ENCODE assay signal across 13 cellular contexts in the genomic region with DNA sequence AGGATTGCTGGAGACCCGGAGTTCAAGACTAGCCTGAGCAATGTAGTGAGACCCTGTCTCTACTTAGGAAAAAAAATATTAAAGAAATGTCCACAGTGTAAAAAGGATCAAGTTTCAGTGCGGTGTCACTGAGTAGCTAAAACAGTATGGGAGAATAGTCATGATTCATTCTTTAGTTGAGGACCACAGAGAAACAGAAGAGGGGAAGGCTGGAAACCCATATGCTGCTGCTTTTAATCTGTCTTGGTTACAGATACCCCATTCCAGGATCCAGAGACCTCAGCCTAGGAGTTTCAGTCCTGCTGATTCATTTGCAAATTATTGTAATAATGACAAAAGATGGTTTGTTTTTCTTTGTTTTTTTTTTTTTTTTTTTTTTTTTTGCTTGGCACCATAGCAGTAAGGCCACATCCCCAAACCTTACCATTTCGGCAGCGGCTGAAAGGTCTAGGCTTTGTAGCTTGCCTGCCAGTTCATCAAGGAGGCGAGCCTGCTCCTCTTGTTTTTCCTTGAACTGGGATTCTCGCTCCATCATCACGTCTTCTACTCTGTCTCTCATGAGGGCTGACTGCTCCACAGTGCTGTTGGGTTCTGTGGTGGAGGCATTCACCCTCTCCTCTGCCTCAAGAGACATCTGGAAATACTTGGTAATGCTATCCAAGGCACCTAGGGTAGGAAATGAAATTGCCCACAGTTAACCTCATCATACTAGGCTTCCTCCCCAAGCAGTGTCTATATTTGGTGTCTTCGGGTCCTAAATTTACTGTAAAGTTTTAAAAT. TPM values are rescaled to one million over a fixed set of nuclear protein-coding genes. Genes with fewer than 3 reads are reported as not detected.
A peak's percentile ranks its signal among the peaks of the same experiment; 100 is the strongest.
DNase-seq lines count a peak whose midpoint lies in the region; ATAC-seq, FAIRE-seq and TF ChIP-seq lines count a peak whose summit lies in the region.
"Had no signal": no experiment of that assay in that cellular context is flagged by ENCODE, and none has a peak within 500 bp of the region (broad histone marks: within the 10 kb centered on the region; RNA-seq: fewer than 3 reads in every experiment).

No MANE protein-coding gene starts in this region.

- H3K36me3 Mint-ChIP-seq in natural killer cell (no peaks in the 10 kb centered on the region), mesothelial cell of epicardium (peaks cover 41% of the 10 kb centered on the region)
- peaks cover 4% of the 10 kb centered on the region for H3K36me3 Mint-ChIP-seq in natural killer cell treated with Interleukin-12 subunit alpha and Interleukin-12 subunit beta and Interleukin-15 and Interleukin-18, amount 100 ng/mL, for 72 hours

- H3K4me1 Mint-ChIP-seq in natural killer cell (no peaks in the 10 kb centered on the region), mesothelial cell of epicardium (peaks cover 60% of the 10 kb centered on the region)
- peaks cover 0 to 5% of the 10 kb centered on the region in 2 donors for H3K4me1 Mint-ChIP-seq in natural killer cell treated with Interleukin-12 subunit alpha and Interleukin-12 subunit beta and Interleukin-15 and Interleukin-18, amount 100 ng/mL, for 72 hours (ENCODE audit: low read depth in 2 of 2)

- H3K27ac Mint-ChIP-seq in natural killer cell (no peak overlapping the region), mesothelial cell of epicardium (peak overlapping the region; percentile 78)
- no peak overlapping the region for H3K27ac Mint-ChIP-seq in natural killer cell treated with Interleukin-12 subunit alpha and Interleukin-12 subunit beta and Interleukin-15 and Interleukin-18, amount 100 ng/mL, for 72 hours
- H3K27ac Mint-ChIP-seq: activated T-helper 2 cell treated with anti-CD3 and anti-CD28 coated beads, Interferon-gamma antibody, Interleukin-2, Interleukin-4, amounts not matched to agents 10 μg/mL and 5 μg/mL and 100 μg/mL, durations not matched to agents 14 hours and 24 hours and 36 hours; T-helper 1 cell treated with Interleukin-12 subunit alpha and Interleukin-12 subunit beta and Interleukin-4 antibody, amounts not matched to agents 30 μg/mL and 1 μg/mL, for 36 hours had no signal

- no peaks in the 10 kb centered on the region for H3K9me3 Mint-ChIP-seq in natural killer cell
- H3K9me3 Mint-ChIP-seq in natural killer cell treated with Interleukin-12 subunit alpha and Interleukin-12 subunit beta and Interleukin-15 and Interleukin-18, amount 100 ng/mL, for 72 hours = no peaks in the 10 kb centered on the region
- H3K9me3 Mint-ChIP-seq in mesothelial cell of epicardium = no peaks in the 10 kb centered on the region
- H3K9me3 Mint-ChIP-seq: activated T-helper 2 cell treated with anti-CD3 and anti-CD28 coated beads, Interferon-gamma antibody, Interleukin-2, Interleukin-4, amounts not matched to agents 10 μg/mL and 5 μg/mL and 100 μg/mL, durations not matched to agents 14 hours and 24 hours and 36 hours; T-helper 1 cell treated with Interleukin-12 subunit alpha and Interleukin-12 subunit beta and Interleukin-4 antibody, amounts not matched to agents 30 μg/mL and 1 μg/mL, for 36 hours had no signal

- TF ChIP-seq CTCF in natural killer cell (IDR thresholded peaks at IDR 0.05) (no peak), astrocyte of the spinal cord (IDR thresholded peaks at IDR 0.05; ENCODE audit: low read depth, low read length) (no peak), mesothelial cell of epicardium (IDR thresholded peaks at IDR 0.05; ENCODE audit: unreplicated experiment) (no peak), GM10266 (IDR thresholded peaks at IDR 0.05; ENCODE audit: control insufficient read depth, insufficient read depth, low read depth, missing control alignments) (no peak)

- FAIRE-seq in frontal cortex (lab: Jason Lieb, UNC) = no peak

- intact Hi-C loops in natural killer cell (cut with micrococcal nuclease) = no loop called here

- ATAC-seq in natural killer cell = no peak
- ATAC-seq in natural killer cell treated with Interleukin-12 subunit alpha and Interleukin-12 subunit beta and Interleukin-15 and Interleukin-18, amount 100 ng/mL, for 72 hours = no peak
- ATAC-seq in HG03457 (IDR thresholded peaks at IDR 0.05; ENCODE audit: unreplicated experiment) = no peak

- in situ Hi-C loops in astrocyte of the spinal cord (cut with HindIII; ENCODE audit: low sequenced_read_pairs) = no loop called here

- peak overlapping the region; percentile 9 for H3K4me3 Mint-ChIP-seq in natural killer cell
- no peak overlapping the region for H3K4me3 Mint-ChIP-seq in natural killer cell treated with Interleukin-12 subunit alpha and Interleukin-12 subunit beta and Interleukin-15 and Interleukin-18, amount 100 ng/mL, for 72 hours
- no peak overlapping the region for H3K4me3 Mint-ChIP-seq in mesothelial cell of epicardium
- H3K4me3 Mint-ChIP-seq: T-helper 1 cell treated with Interleukin-12 subunit alpha and Interleukin-12 subunit beta and Interleukin-4 antibody, amounts not matched to agents 30 μg/mL and 1 μg/mL, for 36 hours had no signal

- H3K4me3 ChIP-seq in astrocyte of the spinal cord (ENCODE audit: low read depth, low read length) = no peak overlapping the region
- H3K4me3 ChIP-seq: vagina had no signal

- DNase-seq in natural killer cell (no peak), astrocyte of the spinal cord (ENCODE audit: low read depth, low spot score) (peak; percentile 84), mesothelial cell of epicardium (ENCODE audit: low spot score in 2 of 2, unreplicated experiment in 2 of 2) (no peak), frontal cortex (ENCODE audit: low spot score in 2 of 2) (no peak), GM10266 (ENCODE audit: extremely low spot score) (no peak), NCI-H2107 (lab: John Stamatoyannopoulos, UW) (no peak)
- no peak for DNase-seq in natural killer cell treated with Interleukin-12 subunit alpha and Interleukin-12 subunit beta and Interleukin-15 and Interleukin-18, amount 100 ng/mL, for 72 hours (ENCODE audit: low spot score)
- DNase-seq: activated CD4-positive, alpha-beta T cell treated with anti-CD3 and anti-CD28 coated beads, Interleukin-2, amount 50 U/mL, for 1 hour; DMS79 treated with DMSO at 0.1 percent for 48 hours had no signal

- H3K27me3 Mint-ChIP-seq in natural killer cell (ENCODE audit: low read depth in 2 of 2) = no peaks in the 10 kb centered on the region
- H3K27me3 Mint-ChIP-seq in natural killer cell treated with Interleukin-12 subunit alpha and Interleukin-12 subunit beta and Interleukin-15 and Interleukin-18, amount 100 ng/mL, for 72 hours = no peaks in the 10 kb centered on the region
- no peaks in the 10 kb centered on the region for H3K27me3 Mint-ChIP-seq in mesothelial cell of epicardium (ENCODE audit: low read depth)

RNA-seq across cellular contexts. Expression of a gene that starts 44.2 kb away (rescaled TPM):
- total RNA-seq in natural killer cell = 10 to 100 TPM; 72.2 to 81.4 (median 80.9) TPM
- total RNA-seq in natural killer cell treated with Interleukin-12 subunit alpha and Interleukin-12 subunit beta and Interleukin-15 and Interleukin-18, amount 100 ng/mL, for 72 hours = 10 to 100 TPM; 67.7 to 85.5 TPM
- total RNA-seq in mesothelial cell of epicardium = 58.3 to 61.5 TPM (median 61.4 TPM) in 3 replicates
- total RNA-seq in frontal cortex = 54.6 TPM
